ENCODE assay signal across 8 cellular contexts in the genomic region with DNA sequence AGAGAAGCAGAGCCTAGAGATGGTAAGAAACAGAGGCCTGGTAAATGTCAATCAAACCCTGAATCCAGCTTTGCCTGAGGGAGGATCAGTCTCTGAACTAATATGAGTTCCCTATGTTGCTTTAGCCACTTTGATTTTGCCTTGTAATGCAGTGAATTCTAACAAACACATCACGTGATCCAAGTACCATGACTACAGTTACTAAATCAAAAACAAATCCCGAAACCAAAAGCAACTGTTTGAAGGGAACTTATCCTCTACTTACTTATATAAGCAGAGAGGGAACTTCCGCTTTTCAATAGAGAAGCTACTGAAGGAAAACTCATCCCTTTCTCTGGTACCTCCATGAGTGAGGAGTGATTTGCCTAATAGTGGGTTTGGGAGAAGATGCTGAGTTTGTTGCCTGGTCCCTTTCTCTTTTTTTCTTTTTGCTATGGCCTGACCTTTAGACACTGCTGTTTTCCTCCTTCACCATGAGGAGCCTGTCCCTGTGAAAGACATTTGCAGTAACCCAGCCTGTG. TPM values are rescaled to one million over a fixed set of nuclear protein-coding genes. Genes with fewer than 3 reads are reported as not detected.
DNase-seq lines count a peak whose midpoint lies in the region; ATAC-seq and TF ChIP-seq lines count a peak whose summit lies in the region.

No MANE protein-coding gene starts in this region.

- no peak for TF ChIP-seq POLR2A in transverse colon (IDR thresholded peaks at IDR 0.05)

- peak; percentile 57 for DNase-seq in AG08396 (ENCODE audit: low spot score)
- DNase-seq in activated naive CD8-positive, alpha-beta T cell treated with anti-CD3 and anti-CD28 coated beads, Interleukin-2, amount 10 ng/mL, durations not matched to agents 7 days and 5 days = no peak
- no peak for DNase-seq in left colon
- DNase-seq in transverse colon = no peak
- no peak for DNase-seq in GM19240 (ENCODE audit: insufficient read length, low spot score)
- DNase-seq in mesenteric fat pad (ENCODE audit: low spot score) = no peak

- peak overlapping the region; percentile 75 to 88 (median 81) for H3K27ac ChIP-seq in transverse colon

- no peaks in the 10 kb centered on the region for H3K27me3 Mint-ChIP-seq in activated naive CD8-positive, alpha-beta T cell treated with anti-CD3 and anti-CD28 coated beads, Interleukin-2, amount 10 ng/mL, durations not matched to agents 7 days and 5 days

- H3K9me3 Mint-ChIP-seq in activated naive CD8-positive, alpha-beta T cell treated with anti-CD3 and anti-CD28 coated beads, Interleukin-2, amount 10 ng/mL, durations not matched to agents 7 days and 5 days = no peaks in the 10 kb centered on the region

- POLR2A ChIA-PET in activated naive CD8-positive, alpha-beta T cell treated with anti-CD3 and anti-CD28 coated beads, Interleukin-2, amount 10 ng/mL, durations not matched to agents 7 days and 5 days (lab: Charles Lee) = interaction anchor here (0.6 to 1.3 kb wide), 2 partner anchors 9 to 141 kb away, joined by 3 to 4 read pairs; partner anchors contain the start of gene ARPC3

- TF ChIP-seq CTCF in transverse colon (IDR thresholded peaks at IDR 0.05) = no peak

- H3K36me3 ChIP-seq in transverse colon = no peaks in the 10 kb centered on the region

- no peaks in the 10 kb centered on the region for H3K27me3 ChIP-seq in transverse colon

- H3K9me3 ChIP-seq in transverse colon = no peaks in the 10 kb centered on the region

- intact Hi-C loops in left colon (cut with DNase I, micrococcal nuclease) (no loop called here), transverse colon (cut with DNase I; ENCODE audit: low total_unique reads) (loop anchor here (5.0 kb wide), 1 partner anchor 74 kb away; no protein-coding TSS in a partner anchor)

- H3K4me1 ChIP-seq in transverse colon = peaks cover 10 to 22% (median 17%) of the 10 kb centered on the region in 4 donors

- in situ Hi-C loops in transverse colon (cut with MboI; ENCODE audit: low pct_ligation_motif_present in 1 of 4, low pct_unique_long_range_greater_than_20kb in 1 of 4, low sequenced_read_pairs in 3 of 4) = no loop called here

- peaks cover 10% of the 10 kb centered on the region for H3K4me1 Mint-ChIP-seq in activated naive CD8-positive, alpha-beta T cell treated with anti-CD3 and anti-CD28 coated beads, Interleukin-2, amount 10 ng/mL, durations not matched to agents 7 days and 5 days

- peak overlapping the region; percentile 22 for H3K4me3 Mint-ChIP-seq in activated naive CD8-positive, alpha-beta T cell treated with anti-CD3 and anti-CD28 coated beads, Interleukin-2, amount 10 ng/mL, durations not matched to agents 7 days and 5 days

- H3K4me3 ChIP-seq in transverse colon = no peak overlapping the region

- peak overlapping the region; percentile 61 for H3K27ac Mint-ChIP-seq in activated naive CD8-positive, alpha-beta T cell treated with anti-CD3 and anti-CD28 coated beads, Interleukin-2, amount 10 ng/mL, durations not matched to agents 7 days and 5 days

- ATAC-seq in GM19035 (IDR thresholded peaks at IDR 0.05; ENCODE audit: unreplicated experiment) = peak; percentile 85
- peak; percentile 55 for ATAC-seq in HG03469 (IDR thresholded peaks at IDR 0.05; ENCODE audit: unreplicated experiment)
- ATAC-seq in activated naive CD8-positive, alpha-beta T cell treated with anti-CD3 and anti-CD28 coated beads, Interleukin-2, amount 10 ng/mL, durations not matched to agents 7 days and 5 days (ENCODE audit: low read depth) = peak; percentile 73
- peak; percentile 53 for ATAC-seq in left colon

- H3K36me3 Mint-ChIP-seq in activated naive CD8-positive, alpha-beta T cell treated with anti-CD3 and anti-CD28 coated beads, Interleukin-2, amount 10 ng/mL, durations not matched to agents 7 days and 5 days = no peaks in the 10 kb centered on the region

- 0 to 17% methylated on average over 1 to 3 of the region's 3 CpGs for WGBS in transverse colon (ENCODE audit: low coverage in 1 of 2), 2 donors

- no peak for TF ChIP-seq EP300 in transverse colon (IDR thresholded peaks at IDR 0.05; ENCODE audit: low read depth)

RNA-seq across cellular contexts. Expression of gene PPTC7, which starts 7.7 kb away (rescaled TPM):
- total RNA-seq in activated naive CD8-positive, alpha-beta T cell treated with anti-CD3 and anti-CD28 coated beads, Interleukin-2, amount 10 ng/mL, durations not matched to agents 7 days and 5 days = 10 to 100 TPM; 28.3 to 30.0 TPM
- total RNA-seq in left colon (10 to 100 TPM; 30.7 to 32.4 TPM), transverse colon (10 to 100 TPM; 25.3 to 36.4 (median 27.1) TPM), mesenteric fat pad (29.9 TPM)

RNA-seq across cellular contexts. Expression of gene TCTN1, which starts 23.1 kb away (rescaled TPM):
- 10 to 100 TPM; 10.1 to 10.3 TPM for total RNA-seq in activated naive CD8-positive, alpha-beta T cell treated with anti-CD3 and anti-CD28 coated beads, Interleukin-2, amount 10 ng/mL, durations not matched to agents 7 days and 5 days
- 1 to 10 TPM; 8.0 to 9.1 TPM for total RNA-seq in left colon
- total RNA-seq in transverse colon = 10 to 100 TPM; 28.5 to 71.2 (median 35.1) TPM
- 22.7 TPM for total RNA-seq in mesenteric fat pad
